ENCODE assay signal across 2 cellular contexts in genomic region chr20:44467289-44467883, GRCh38.
TF ChIP-seq lines count a peak whose summit lies in the region.

No MANE protein-coding gene starts in this region.

TF ChIP-seq in SK-N-SH, 30 proteins besides CTCF, POLR2A, EP300 and RAD21 (continued from another document):
- TF ChIP-seq MXI1 (IDR thresholded peaks at IDR 0.05; ENCODE audit: low read depth, low read length): no peak
- no peak for TF ChIP-seq YY1 (IDR thresholded peaks at IDR 0.05; ENCODE audit: low read depth)
- TF ChIP-seq SMC3 (IDR thresholded peaks at IDR 0.05; ENCODE audit: low read depth, low read length): no peak
- no peak for TF ChIP-seq FOXJ3 (CRISPR knock-in tag; IDR thresholded peaks at IDR 0.05)
- no peak for TF ChIP-seq POLR2AphosphoS5 (IDR thresholded peaks at IDR 0.05; ENCODE audit: low read depth, low read length)

TF ChIP-seq in SK-N-SH treated with all-trans-retinoic acid at 6 μM for 48 hours, 23 proteins besides CTCF, POLR2A, EP300 and RAD21 (continued from another document):
- TF ChIP-seq, protein P1, sequence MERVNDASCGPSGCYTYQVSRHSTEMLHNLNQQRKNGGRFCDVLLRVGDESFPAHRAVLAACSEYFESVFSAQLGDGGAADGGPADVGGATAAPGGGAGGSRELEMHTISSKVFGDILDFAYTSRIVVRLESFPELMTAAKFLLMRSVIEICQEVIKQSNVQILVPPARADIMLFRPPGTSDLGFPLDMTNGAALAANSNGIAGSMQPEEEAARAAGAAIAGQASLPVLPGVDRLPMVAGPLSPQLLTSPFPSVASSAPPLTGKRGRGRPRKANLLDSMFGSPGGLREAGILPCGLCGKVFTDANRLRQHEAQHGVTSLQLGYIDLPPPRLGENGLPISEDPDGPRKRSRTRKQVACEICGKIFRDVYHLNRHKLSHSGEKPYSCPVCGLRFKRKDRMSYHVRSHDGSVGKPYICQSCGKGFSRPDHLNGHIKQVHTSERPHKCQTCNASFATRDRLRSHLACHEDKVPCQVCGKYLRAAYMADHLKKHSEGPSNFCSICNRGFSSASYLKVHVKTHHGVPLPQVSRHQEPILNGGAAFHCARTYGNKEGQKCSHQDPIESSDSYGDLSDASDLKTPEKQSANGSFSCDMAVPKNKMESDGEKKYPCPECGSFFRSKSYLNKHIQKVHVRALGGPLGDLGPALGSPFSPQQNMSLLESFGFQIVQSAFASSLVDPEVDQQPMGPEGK (CRISPR knock-in tag; IDR thresholded peaks at IDR 0.05; ENCODE audit: borderline replicate concordance): no peak
- TF ChIP-seq ZNF565 (CRISPR knock-in tag; conservative IDR thresholded peaks at IDR 0.05; ENCODE audit: low read depth): no peak
- no peak for TF ChIP-seq OSR1 (CRISPR knock-in tag; IDR thresholded peaks at IDR 0.05)
- TF ChIP-seq ZNF70 (CRISPR knock-in tag; IDR thresholded peaks at IDR 0.05): no peak
- no peak for TF ChIP-seq GLIS3 (CRISPR knock-in tag; IDR thresholded peaks at IDR 0.05)
- TF ChIP-seq, protein P2, sequence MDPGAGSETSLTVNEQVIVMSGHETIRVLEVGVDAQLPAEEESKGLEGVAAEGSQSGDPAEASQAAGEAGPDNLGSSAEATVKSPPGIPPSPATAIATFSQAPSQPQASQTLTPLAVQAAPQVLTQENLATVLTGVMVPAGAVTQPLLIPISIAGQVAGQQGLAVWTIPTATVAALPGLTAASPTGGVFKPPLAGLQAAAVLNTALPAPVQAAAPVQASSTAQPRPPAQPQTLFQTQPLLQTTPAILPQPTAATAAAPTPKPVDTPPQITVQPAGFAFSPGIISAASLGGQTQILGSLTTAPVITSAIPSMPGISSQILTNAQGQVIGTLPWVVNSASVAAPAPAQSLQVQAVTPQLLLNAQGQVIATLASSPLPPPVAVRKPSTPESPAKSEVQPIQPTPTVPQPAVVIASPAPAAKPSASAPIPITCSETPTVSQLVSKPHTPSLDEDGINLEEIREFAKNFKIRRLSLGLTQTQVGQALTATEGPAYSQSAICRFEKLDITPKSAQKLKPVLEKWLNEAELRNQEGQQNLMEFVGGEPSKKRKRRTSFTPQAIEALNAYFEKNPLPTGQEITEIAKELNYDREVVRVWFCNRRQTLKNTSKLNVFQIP (CRISPR knock-in tag; IDR thresholded peaks at IDR 0.05; ENCODE audit: borderline replicate concordance, low read depth): no peak
- TF ChIP-seq ZFP3 (CRISPR knock-in tag; IDR thresholded peaks at IDR 0.05): no peak
- TF ChIP-seq, protein P3, sequence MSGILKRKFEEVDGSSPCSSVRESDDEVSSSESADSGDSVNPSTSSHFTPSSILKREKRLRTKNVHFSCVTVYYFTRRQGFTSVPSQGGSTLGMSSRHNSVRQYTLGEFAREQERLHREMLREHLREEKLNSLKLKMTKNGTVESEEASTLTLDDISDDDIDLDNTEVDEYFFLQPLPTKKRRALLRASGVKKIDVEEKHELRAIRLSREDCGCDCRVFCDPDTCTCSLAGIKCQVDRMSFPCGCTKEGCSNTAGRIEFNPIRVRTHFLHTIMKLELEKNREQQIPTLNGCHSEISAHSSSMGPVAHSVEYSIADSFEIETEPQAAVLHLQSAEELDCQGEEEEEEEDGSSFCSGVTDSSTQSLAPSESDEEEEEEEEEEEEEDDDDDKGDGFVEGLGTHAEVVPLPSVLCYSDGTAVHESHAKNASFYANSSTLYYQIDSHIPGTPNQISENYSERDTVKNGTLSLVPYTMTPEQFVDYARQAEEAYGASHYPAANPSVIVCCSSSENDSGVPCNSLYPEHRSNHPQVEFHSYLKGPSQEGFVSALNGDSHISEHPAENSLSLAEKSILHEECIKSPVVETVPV (CRISPR knock-in tag; IDR thresholded peaks at IDR 0.05): no peak
- TF ChIP-seq TSHZ2 (CRISPR knock-in tag; IDR thresholded peaks at IDR 0.05): no peak
- no peak for TF ChIP-seq ISL1 (CRISPR knock-in tag; IDR thresholded peaks at IDR 0.05)
- no peak for TF ChIP-seq ARNTL (CRISPR knock-in tag; IDR thresholded peaks at IDR 0.05; ENCODE audit: borderline replicate concordance, low read depth)
- TF ChIP-seq TOX (CRISPR knock-in tag; IDR thresholded peaks at IDR 0.05; ENCODE audit: borderline replicate concordance): no peak
- no peak for TF ChIP-seq ZNF8 (CRISPR knock-in tag; IDR thresholded peaks at IDR 0.05)
- no peak for TF ChIP-seq RARB (CRISPR knock-in tag; IDR thresholded peaks at IDR 0.05)
- TF ChIP-seq ZC3H10 (CRISPR knock-in tag; IDR thresholded peaks at IDR 0.05): no peak
TF ChIP-seq in SK-N-SH treated with all-trans-retinoic acid at 6 μM for 48 hours: peak in this region for 0.
